In the genomic region with DNA sequence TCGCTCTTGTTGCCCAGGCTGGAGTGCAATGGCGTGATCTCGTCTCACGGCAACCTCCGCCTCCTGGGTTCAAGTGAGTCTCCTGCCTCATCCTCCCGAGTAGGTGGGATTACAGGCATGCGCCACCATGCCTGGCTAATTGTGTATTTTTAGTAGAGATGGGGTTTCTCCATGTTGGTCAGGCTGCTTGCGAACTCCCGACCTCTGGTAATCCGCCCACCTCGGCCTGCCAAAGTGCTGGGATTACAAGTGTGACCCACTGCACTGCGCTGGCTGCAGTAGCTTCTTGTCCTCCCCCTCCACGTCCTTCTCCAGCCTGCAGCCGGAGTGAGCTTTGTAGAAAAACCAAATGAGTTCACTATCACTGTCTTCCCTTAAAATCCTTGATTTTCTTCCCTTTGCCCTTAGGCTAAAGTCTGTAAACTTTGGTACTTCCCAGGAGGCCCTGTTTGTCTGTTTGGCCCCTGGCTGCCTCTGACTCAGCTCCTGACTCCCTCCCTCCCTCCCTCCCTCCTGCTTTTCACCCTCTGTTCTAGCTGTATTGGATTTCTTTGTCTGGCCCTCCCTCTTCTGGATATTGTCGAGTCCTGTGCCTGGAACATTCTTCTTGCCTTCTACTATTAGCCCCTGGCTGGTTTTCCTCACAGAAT, we compare ENCODE assay signal across 8 cellular contexts. TPM values are rescaled to one million over a fixed set of nuclear protein-coding genes. Genes with fewer than 3 reads are reported as not detected.
DNase-seq lines count a peak whose midpoint lies in the region; ATAC-seq and TF ChIP-seq lines count a peak whose summit lies in the region.

No MANE protein-coding gene starts in this region.

- no peak overlapping the region for H3K4me3 ChIP-seq in testis

- peaks cover 9% of the 10 kb centered on the region for H3K4me1 ChIP-seq in testis

- peak; percentile 76 for DNase-seq in Ammon's horn (ENCODE audit: low spot score)
- DNase-seq in LHCN-M2 (ENCODE audit: low read depth) = peak; percentile 88
- peak; percentile 48 for DNase-seq in brain pericyte (ENCODE audit: low read depth, low spot score)
- DNase-seq in left colon = peak; percentile 43 to 75
- DNase-seq in testis = peak; percentile 84
- no peak for DNase-seq in stimulated activated CD8-positive, alpha-beta memory T cell treated with anti-CD3 and anti-CD28 coated beads, Interleukin-4, amount 100 ng/mL, for 48 hours

- no peaks in the 10 kb centered on the region for H3K27me3 ChIP-seq in testis

- peak in 1 of 3 experiments; percentile 23 for TF ChIP-seq CTCF in testis (IDR thresholded peaks at IDR 0.05)

- H3K36me3 ChIP-seq in testis (ENCODE audit: low read depth, missing control alignments) = no peaks in the 10 kb centered on the region

- WGBS in testis, 2 donors = 49 to 53% methylated on average over 15 of the region's 15 CpGs

- peak overlapping the region; percentile 79 to 86 for H3K27ac ChIP-seq in testis

- TF ChIP-seq POLR2A in testis (IDR thresholded peaks at IDR 0.05) = no peak

- ATAC-seq in left colon (peak; percentile 65), HG02840 (IDR thresholded peaks at IDR 0.05; ENCODE audit: low FRiP score, unreplicated experiment) (no peak), GM18870 (IDR thresholded peaks at IDR 0.05; ENCODE audit: unreplicated experiment) (no peak)

- intact Hi-C loops in left colon (cut with DNase I, micrococcal nuclease) = loop anchor here in 1 of 2 donors (10.0 kb wide), 2 partner anchors 119 to 259 kb away; no protein-coding TSS in a partner anchor
- intact Hi-C loops in testis (cut with DNase I; ENCODE audit: low total_unique reads) = no loop called here

- H3K9me3 ChIP-seq in testis = no peaks in the 10 kb centered on the region

RNA-seq across cellular contexts. Expression of gene PARD6B, which starts 12.9 kb away (rescaled TPM):
- total RNA-seq in LHCN-M2 (2014; rRNA removed) = 0.06 and 0.90 TPM in 2 replicates
- polyA plus RNA-seq in LHCN-M2 (2012) = 0.02 TPM
- 10 to 100 TPM; 19.8 to 38.4 TPM for total RNA-seq in left colon
- 10 to 100 TPM; 15.4 to 17.0 TPM for total RNA-seq in testis
- 3.8 TPM for polyA plus RNA-seq in testis (ENCODE audit: insufficient read depth, low read depth, low replicate concordance)

RNA-seq across cellular contexts. Expression of gene BCAS4, which starts 50.6 kb away (rescaled TPM):
- 9.7 and 14.5 TPM in 2 replicates for total RNA-seq in LHCN-M2 (2014; rRNA removed)
- polyA plus RNA-seq in LHCN-M2 (2012) = 12.1 TPM
- 1 to 10 TPM in 1 of 2 donors, under 1 TPM in 1; 0.85 to 2.8 TPM for total RNA-seq in left colon
- 10 to 100 TPM in 1 of 2 donors, 1 to 10 TPM in 1; 7.6 to 10.8 TPM for total RNA-seq in testis
- 5.8 TPM for polyA plus RNA-seq in testis (ENCODE audit: insufficient read depth, low read depth, low replicate concordance)

RNA-seq across cellular contexts. Expression of gene RIPOR3, which starts 52.9 kb away (rescaled TPM):
- total RNA-seq in LHCN-M2 (2014; rRNA removed) (0.13 TPM in 1 of 2 replicates, not detected in the other), left colon (1 to 10 TPM; 3.2 to 3.9 TPM), testis (10 to 100 TPM; 22.1 to 26.9 TPM)
- 0.12 TPM for polyA plus RNA-seq in LHCN-M2 (2012)
- 11.3 TPM for polyA plus RNA-seq in testis (ENCODE audit: insufficient read depth, low read depth, low replicate concordance)

Comparison
In these comparisons a context has a peak if more than half of its experiments do, and no peak if none do; other contexts are left out.
1. RNA of gene RIPOR3, which starts 52.9 kb away (total RNA-seq): 22.1 to 26.9 TPM in testis; 3.2 to 3.9 TPM in left colon and 0.13 TPM in LHCN-M2; every median in the first group is over 4 times any median in the second.